Comparison of ENCODE assay signal across 1 cellular context in genomic region chr2:20994130-20994529, GRCh38.
TF ChIP-seq lines count a peak whose summit lies in the region.

No MANE protein-coding gene starts in this region.

TF ChIP-seq in GM12878, 131 proteins besides CTCF, POLR2A, EP300 and RAD21 (continued from another document):
- TF ChIP-seq CEBPZ (IDR thresholded peaks at IDR 0.05; ENCODE audit: low read depth, low read length) (no peak), KDM1A (IDR thresholded peaks at IDR 0.05; ENCODE audit: borderline replicate concordance) (no peak), ZNF384 (IDR thresholded peaks at IDR 0.05; ENCODE audit: borderline replicate concordance, low read depth, low read length) (no peak), BCL3 (IDR thresholded peaks at IDR 0.05; ENCODE audit: borderline replicate concordance, insufficient read depth, low read depth, low read length, poor library complexity, severe bottlenecking) (no peak), SMAD1 (IDR thresholded peaks at IDR 0.05; ENCODE audit: low read depth, partially characterized antibody) (no peak), MYC (IDR thresholded peaks at IDR 0.05; ENCODE audit: insufficient read depth, insufficient read length, insufficient replicate concordance, low read length, severe bottlenecking) (no peak), SREBF2 (IDR thresholded peaks at IDR 0.05; ENCODE audit: low read length) (no peak), PKNOX1 (IDR thresholded peaks at IDR 0.05) (no peak), SIN3A (IDR thresholded peaks at IDR 0.05; ENCODE audit: low read depth, low read length) (no peak), MTA3 (IDR thresholded peaks at IDR 0.05; ENCODE audit: borderline replicate concordance, low read length) (no peak)
TF ChIP-seq in GM12878: peak in this region for 0.
